ENCODE assay signal across 33 cellular contexts in genomic region chr5:123059455-123059854, GRCh38. TPM values are rescaled to one million over a fixed set of nuclear protein-coding genes. Genes with fewer than 3 reads are reported as not detected.
"Had no signal": no experiment of that assay in that cellular context is flagged by ENCODE, and none has a peak within 500 bp of the region (broad histone marks: within the 10 kb centered on the region; RNA-seq: fewer than 3 reads in every experiment).

No MANE protein-coding gene starts in this region.

- H3K4me3 Mint-ChIP-seq: activated B cell treated with CpG ODN at 0.5 μM for 24 hours; activated CD8-positive, alpha-beta T cell treated with anti-CD3 and anti-CD28 coated beads for 36 hours; activated naive CD8-positive, alpha-beta T cell; activated T-cell treated with anti-CD3 and anti-CD28 coated beads, Interleukin-2, amount 50 U/mL, for 4 hours; activated T-helper 17 cell treated with anti-CD3 and anti-CD28 coated beads, Interleukin-2, amount 50 U/mL, for 72 hours; central memory CD8-positive, alpha-beta T cell; dendritic cell treated with granulocyte-macrophage colony-stimulating factor and Interleukin-4, amounts not matched to agents 40 ng/mL and 50 ng/mL, for 4 days; endodermal cell had no signal

- H3K27ac Mint-ChIP-seq: activated B cell treated with CpG ODN at 0.5 μM for 24 hours; activated CD8-positive, alpha-beta T cell treated with anti-CD3 and anti-CD28 coated beads for 36 hours; activated naive CD8-positive, alpha-beta T cell; activated T-helper 17 cell treated with anti-CD3 and anti-CD28 coated beads, Interleukin-2, amount 50 U/mL, for 72 hours; dendritic cell treated with granulocyte-macrophage colony-stimulating factor and Interleukin-4, amounts not matched to agents 40 ng/mL and 50 ng/mL, for 4 days; endodermal cell had no signal

- H3K36me3 ChIP-seq: brain microvascular endothelial cell, gastroesophageal sphincter, WERI-Rb-1 had no signal

- H3K4me3 ChIP-seq: coronary artery, dorsolateral prefrontal cortex, gastroesophageal sphincter, heart right ventricle, hepatocyte had no signal

- H3K4me1 Mint-ChIP-seq: activated B cell treated with CpG ODN at 0.5 μM for 24 hours; activated T-helper 17 cell treated with anti-CD3 and anti-CD28 coated beads, Interleukin-2, amount 50 U/mL, for 72 hours; central memory CD8-positive, alpha-beta T cell; endodermal cell had no signal

- H3K27ac ChIP-seq: brain microvascular endothelial cell, coronary artery, dorsolateral prefrontal cortex, gastroesophageal sphincter, heart right ventricle, hepatocyte, WERI-Rb-1 had no signal

- H3K4me2 ChIP-seq: hepatocyte had no signal

- H3K4me1 ChIP-seq: gastroesophageal sphincter, heart right ventricle had no signal

- H2AFZ ChIP-seq: hepatocyte had no signal

- H3K79me2 ChIP-seq: hepatocyte had no signal

- H3K27me3 ChIP-seq: brain microvascular endothelial cell, dorsolateral prefrontal cortex, gastroesophageal sphincter, heart right ventricle, hepatocyte had no signal

- DNase-seq: activated B cell treated with CpG ODN at 0.5 μM for 24 hours; activated CD4-positive, alpha-beta T cell treated with anti-CD3 and anti-CD28 coated beads for 48 hours; activated CD4-positive, alpha-beta T cell treated with anti-CD3 and anti-CD28 coated beads, Interleukin-2, amount 50 U/mL, for 1 hour; activated CD4-positive, alpha-beta T cell treated with anti-CD3 and anti-CD28 coated beads, Interleukin-2, amount 50 U/mL, for 48 hours; activated CD8-positive, alpha-beta memory T cell treated with anti-CD3 and anti-CD28 coated beads for 24 hours; activated CD8-positive, alpha-beta T cell treated with anti-CD3 and anti-CD28 coated beads for 36 hours; activated effector memory CD4-positive, alpha-beta T cell treated with Interleukin-2 at 50 U/mL for 16 hours; activated gamma-delta T cell treated with Interleukin-2 at 50 U/mL for 16 hours; activated naive CD4-positive, alpha-beta T cell treated with anti-CD3 and anti-CD28 coated beads, Interleukin-2, amount 50 U/mL, for 16 hours; activated naive CD4-positive, alpha-beta T cell treated with Interleukin-2 at 50 U/mL for 16 hours; activated T-cell treated with anti-CD3 and anti-CD28 coated beads, Interleukin-2, amount 50 U/mL, for 4 hours; amniotic stem cell; anterior cingulate cortex; brain microvascular endothelial cell; dorsolateral prefrontal cortex; effector memory CD4-positive, alpha-beta T cell; endodermal cell; foreskin fibroblast; heart right ventricle; T1000; WERI-Rb-1 had no signal

- H3K36me3 Mint-ChIP-seq: activated naive CD8-positive, alpha-beta T cell had no signal

- ATAC-seq: activated CD4-positive, CD25-positive, alpha-beta regulatory T cell treated with anti-CD3 and anti-CD28 coated beads, Interleukin-2, amount 50 U/mL, for 24 hours; activated CD8-positive, alpha-beta T cell treated with anti-CD3 and anti-CD28 coated beads for 36 hours; activated T-cell treated with anti-CD3 and anti-CD28 coated beads, Interleukin-2, amount 50 U/mL, for 4 hours; activated T-helper 17 cell treated with anti-CD3 and anti-CD28 coated beads, Interleukin-2, amount 50 U/mL, for 72 hours; esophagus mucosa; gastroesophageal sphincter; heart right ventricle had no signal

- H3K9me3 Mint-ChIP-seq: activated CD8-positive, alpha-beta T cell treated with anti-CD3 and anti-CD28 coated beads for 36 hours; endodermal cell had no signal

- FAIRE-seq: astrocyte, bronchial epithelial cell had no signal

RNA-seq across cellular contexts. Expression of gene PPIC, which starts 22.9 kb away (rescaled TPM):
- total RNA-seq: activated B cell treated with CpG ODN at 0.5 μM for 24 hours; activated CD8-positive, alpha-beta T cell treated with anti-CD3 and anti-CD28 coated beads for 36 hours; activated T-helper 17 cell treated with anti-CD3 and anti-CD28 coated beads, Interleukin-2, amount 50 U/mL, for 72 hours had no signal

RNA-seq across cellular contexts. Expression of gene PRDM6, which starts 29.6 kb away (rescaled TPM):
- total RNA-seq: activated B cell treated with CpG ODN at 0.5 μM for 24 hours; activated CD8-positive, alpha-beta T cell treated with anti-CD3 and anti-CD28 coated beads for 36 hours; activated T-cell treated with anti-CD3 and anti-CD28 coated beads, Interleukin-2, amount 50 U/mL, for 4 hours; bronchial epithelial cell; epithelial cell of proximal tubule had no signal
